ENCODE assay signal across 26 cellular contexts in the genomic region with DNA sequence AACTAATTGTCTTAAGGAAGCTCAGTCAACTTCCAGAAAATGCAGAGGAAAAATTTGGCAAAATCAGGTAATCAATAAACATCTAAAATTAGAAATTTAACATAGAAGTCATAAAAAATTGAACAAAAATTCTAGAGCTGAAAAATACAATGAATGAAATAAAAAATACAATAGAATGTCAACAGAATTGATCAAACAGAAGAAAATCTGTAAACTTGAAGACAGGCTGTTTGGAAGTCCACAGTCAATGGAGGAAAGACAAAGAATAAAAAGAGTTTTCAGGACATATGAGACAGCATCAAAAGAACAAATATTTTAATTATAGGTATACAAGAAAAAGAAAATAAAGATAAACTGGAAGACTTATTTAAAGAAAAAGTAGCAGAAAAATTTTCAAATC.
DNase-seq lines count a peak whose midpoint lies in the region; ATAC-seq, FAIRE-seq and TF ChIP-seq lines count a peak whose summit lies in the region.
"Had no signal": no experiment of that assay in that cellular context is flagged by ENCODE, and none has a peak within 500 bp of the region (broad histone marks: within the 10 kb centered on the region; RNA-seq: fewer than 3 reads in every experiment).

No MANE protein-coding gene starts in this region.

- ATAC-seq in HepG2 (no peak), right lobe of liver (no peak), K562 (no peak), omental fat pad (ENCODE audit: low FRiP score) (no peak)
- ATAC-seq: GM12878 had no signal

- TF ChIP-seq EP300 in HepG2 (IDR thresholded peaks at IDR 0.05; ENCODE audit: low read depth in 2 of 2, low read length in 2 of 2) (no peak), HepG2 (CRISPR knock-in tag; IDR thresholded peaks at IDR 0.05; ENCODE audit: borderline replicate concordance) (no peak), K562 (IDR thresholded peaks at IDR 0.05; ENCODE audit: low read length) (no peak)

- H3K27me3 ChIP-seq in HepG2 (ENCODE audit: control insufficient read depth in 1 of 2, insufficient read depth in 2 of 2, low read length in 2 of 2) (no peaks in the 10 kb centered on the region), right lobe of liver (no peaks in the 10 kb centered on the region), K562 (ENCODE audit: control insufficient read depth in 2 of 2, insufficient read depth in 2 of 2, low read length in 2 of 2) (no peaks in the 10 kb centered on the region)
- H3K27me3 ChIP-seq: BE2C, BLaER1 had no signal

- no peaks in the 10 kb centered on the region for H4K20me1 ChIP-seq in HepG2 (ENCODE audit: insufficient read depth, low read length)
- no peaks in the 10 kb centered on the region for H4K20me1 ChIP-seq in OCI-LY7 (ENCODE audit: insufficient read depth, low read length)
- H4K20me1 ChIP-seq in K562 (replicated peaks; ENCODE audit: control insufficient read depth, insufficient read depth, low read length) = no peaks in the 10 kb centered on the region
- H4K20me1 ChIP-seq: BLaER1 had no signal

- no peaks in the 10 kb centered on the region for H3K9me2 ChIP-seq in OCI-LY7 (ENCODE audit: insufficient read depth, low read length)

- H3K79me2 ChIP-seq in HepG2 (ENCODE audit: insufficient read depth, low read length) (no peaks in the 10 kb centered on the region), OCI-LY7 (ENCODE audit: insufficient read depth, low read depth, low read length) (no peaks in the 10 kb centered on the region), K562 (ENCODE audit: control insufficient read depth, insufficient read depth, low read length) (no peaks in the 10 kb centered on the region)

- H3K4me2 ChIP-seq in HepG2 (ENCODE audit: low read depth, low read length) = no peak overlapping the region
- no peak overlapping the region for H3K4me2 ChIP-seq in OCI-LY7 (ENCODE audit: low read length)
- no peak overlapping the region for H3K4me2 ChIP-seq in K562 (ENCODE audit: insufficient read depth, low read length)
- H3K4me2 ChIP-seq: BLaER1 had no signal

- no peak overlapping the region for H3K27ac ChIP-seq in HepG2 (ENCODE audit: extremely low read length, insufficient read depth, low read length)
- no peak overlapping the region for H3K27ac ChIP-seq in right lobe of liver
- no peak overlapping the region for H3K27ac ChIP-seq in OCI-LY7 (ENCODE audit: low read depth, low read length, poor library complexity, severe bottlenecking)
- no peak overlapping the region for H3K27ac ChIP-seq in K562 (ENCODE audit: extremely low read depth, low read depth, low read length)
- H3K27ac ChIP-seq: BLaER1 had no signal

- H3K36me3 ChIP-seq in HepG2 (replicated peaks in 1 of 2; ENCODE audit: control insufficient read depth in 1 of 2, insufficient read depth in 2 of 2, low read length in 2 of 2) (no peaks in the 10 kb centered on the region), right lobe of liver (no peaks in the 10 kb centered on the region), OCI-LY7 (ENCODE audit: insufficient read depth, low read length) (no peaks in the 10 kb centered on the region), K562 (ENCODE audit: control insufficient read depth, insufficient read depth, low read length) (no peaks in the 10 kb centered on the region)
- H3K36me3 ChIP-seq: BE2C, BLaER1 had no signal

- TF ChIP-seq POLR2A in HepG2 (IDR thresholded peaks at IDR 0.05; ENCODE audit: insufficient read depth in 1 of 2, low read depth in 2 of 2, low read length in 2 of 2) = no peak
- TF ChIP-seq POLR2A in right lobe of liver (IDR thresholded peaks at IDR 0.05) = no peak
- TF ChIP-seq POLR2A in K562 (conservative IDR thresholded peaks at IDR 0.05) = no peak
- no peak for TF ChIP-seq POLR2A in GM12892 (IDR thresholded peaks at IDR 0.05; ENCODE audit: low read depth, low read length)

- H3K4me1 ChIP-seq in HepG2 (ENCODE audit: insufficient read depth, low read length) (no peaks in the 10 kb centered on the region), right lobe of liver (no peaks in the 10 kb centered on the region), OCI-LY7 (ENCODE audit: insufficient read depth, low read length, poor library complexity, severe bottlenecking) (no peaks in the 10 kb centered on the region), K562 (replicated peaks in 1 of 2; ENCODE audit: control insufficient read depth in 2 of 2, insufficient read depth in 2 of 2, low read length in 2 of 2) (no peaks in the 10 kb centered on the region)
- H3K4me1 ChIP-seq: BE2C, BLaER1 had no signal

- CTCF ChIA-PET in HepG2 (lab: Yijun Ruan, JAX; ENCODE audit: low intra/inter-chr PET ratio, low total read pairs) = no interaction called here
- CTCF ChIA-PET in OCI-LY7 (lab: Charles Lee; ENCODE audit: unreplicated experiment) = no interaction called here
- CTCF ChIA-PET in K562 (lab: Yijun Ruan, JAX; ENCODE audit: low intra/inter-chr PET ratio) = no interaction called here

- in situ Hi-C loops in HepG2 (cut with HindIII; ENCODE audit: extremely low pct_ligation_motif_present, low pct_unique_long_range_greater_than_20kb) (no loop called here), K562 (cut with MboI) (no loop called here)

- intact Hi-C loops in HepG2 (cut with micrococcal nuclease; ENCODE audit: unreplicated experiment) (no loop called here), right lobe of liver (cut with DNase I) (no loop called here), OCI-LY7 (cut with micrococcal nuclease; ENCODE audit: unreplicated experiment) (no loop called here), K562 (cut with micrococcal nuclease) (no loop called here)

- TF ChIP-seq CTCF in HepG2 (CRISPR knock-in tag; IDR thresholded peaks at IDR 0.05) (no peak), right lobe of liver (IDR thresholded peaks at IDR 0.05) (no peak), OCI-LY7 (conservative IDR thresholded peaks at IDR 0.05; ENCODE audit: low read length) (no peak), K562 (IDR thresholded peaks at IDR 0.05 in 2 of 3, conservative IDR thresholded peaks at IDR 0.05 in 1 of 3; ENCODE audit: insufficient read depth in 2 of 3, low read depth in 1 of 3, low read length in 3 of 3) (no peak), fibroblast of the aortic adventitia (IDR thresholded peaks at IDR 0.05; ENCODE audit: insufficient read depth, low read length) (no peak), omental fat pad (IDR thresholded peaks at IDR 0.05) (no peak)

- peaks cover 71% of the 10 kb centered on the region for H3K9me3 ChIP-seq in HepG2 (ENCODE audit: low read length)
- H3K9me3 ChIP-seq in right lobe of liver = peaks cover 0 to 3% (median 0%) of the 10 kb centered on the region in 4 donors
- H3K9me3 ChIP-seq in OCI-LY7 (ENCODE audit: low read length) = peaks cover 10% of the 10 kb centered on the region; the same call in 1 of the 2 replicates
- no peaks in the 10 kb centered on the region; the same call in 1 of the 2 replicates for H3K9me3 ChIP-seq in K562 (replicated peaks; ENCODE audit: control insufficient read depth, insufficient read depth, low read depth, low read length)
- H3K9me3 ChIP-seq: BE2C had no signal

- no peak overlapping the region for H3K9ac ChIP-seq in HepG2 (ENCODE audit: insufficient read depth, low read depth, low read length)
- H3K9ac ChIP-seq in K562 (ENCODE audit: insufficient read depth in 1 of 2, low read depth in 2 of 2, low read length in 2 of 2) = no peak overlapping the region
- H3K9ac ChIP-seq: BLaER1 had no signal

- DNase-seq in HepG2 (ENCODE audit: low spot score) (no peak), right lobe of liver (no peak), OCI-LY7 (ENCODE audit: low spot score) (peak; percentile 1), K562 (ENCODE audit: extremely low read depth in 1 of 4, low spot score in 3 of 4) (no peak), fibroblast of the aortic adventitia (ENCODE audit: low read depth) (peak; percentile 0), GM12892 (ENCODE audit: insufficient read length) (no peak), omental fat pad (ENCODE audit: low spot score) (no peak), RKO (ENCODE audit: low spot score) (no peak)
- DNase-seq: 8988T; ACHN; BE2C; C1 segment of cervical spinal cord; CD4-positive, alpha-beta memory T cell; CD4-positive, CD25-positive, alpha-beta regulatory T cell; CD8-positive, alpha-beta memory T cell; COR-L47; DMS 273 treated with DMSO at 0.1 percent for 48 hours; DMS153; DMS79; DND-41; EL; GDM1 had no signal

- TF ChIP-seq RAD21 in HepG2 (CRISPR knock-in tag; IDR thresholded peaks at IDR 0.05) (no peak), K562 (CRISPR knock-in tag; conservative IDR thresholded peaks at IDR 0.05 in 1 of 2, IDR thresholded peaks at IDR 0.05 in 1 of 2) (no peak)

- no peaks in the 10 kb centered on the region for H3K9me1 ChIP-seq in K562 (ENCODE audit: control insufficient read depth, insufficient read depth, low read length)

- no peak overlapping the region for H2AFZ ChIP-seq in HepG2 (ENCODE audit: low read length)
- no peak overlapping the region for H2AFZ ChIP-seq in OCI-LY7 (ENCODE audit: low read length)
- H2AFZ ChIP-seq in K562 (ENCODE audit: low read depth, low read length) = no peak overlapping the region

- POLR2A ChIA-PET in HepG2 (lab: Yijun Ruan, JAX) (no interaction called here), OCI-LY7 (lab: Charles Lee) (no interaction called here), K562 (lab: Yijun Ruan, JAX) (no interaction called here)

- BruUV-seq in HepG2 (replicated peaks; lab: Mats Ljungman, UMichigan) (no TSS peak), OCI-LY7 (replicated peaks; lab: Mats Ljungman, UMichigan) (no TSS peak), K562 (replicated peaks; lab: Mats Ljungman, UMichigan) (no TSS peak)

- FAIRE-seq in HepG2 (lab: Jason Lieb, UNC) (no peak), K562 (lab: Jason Lieb, UNC) (no peak), GM12892 (lab: Jason Lieb, UNC) (no peak)
- FAIRE-seq: A204.1, GM12878, GM19239 had no signal

- no peak overlapping the region for H3K4me3 ChIP-seq in HepG2 (replicated peaks in 1 of 3; ENCODE audit: insufficient read depth in 1 of 3, low read depth in 2 of 3, low read length in 3 of 3)
- H3K4me3 ChIP-seq in right lobe of liver = no peak overlapping the region
- no peak overlapping the region for H3K4me3 ChIP-seq in OCI-LY7 (ENCODE audit: low read depth, low read length, poor library complexity, severe bottlenecking)
- H3K4me3 ChIP-seq in K562 = no peak overlapping the region
- H3K4me3 ChIP-seq in fibroblast of the aortic adventitia (ENCODE audit: low read depth, low read length) = no peak overlapping the region
- H3K4me3 ChIP-seq: BLaER1, GM12878 had no signal

TF ChIP-seq in HepG2, 621 proteins besides CTCF, POLR2A, EP300 and RAD21:
- TF ChIP-seq KDM2A (CRISPR knock-in tag; IDR thresholded peaks at IDR 0.05; ENCODE audit: borderline replicate concordance, low read depth) = no peak
- TF ChIP-seq ZNF160 (CRISPR knock-in tag; IDR thresholded peaks at IDR 0.05) = peak; percentile 94; the same call in 1 of the 2 replicates
TF ChIP-seq in HepG2: peak in this region for 1.

TF ChIP-seq in K562, 482 proteins besides CTCF, POLR2A, EP300 and RAD21:
- peak; percentile 21; the same call in 1 of the 2 replicates for TF ChIP-seq ZNF583 (CRISPR knock-in tag; IDR thresholded peaks at IDR 0.05)
- 0 out of 2 replicates have a peak, but pooled peaks have one; percentile 23 for TF ChIP-seq TRIM28 (IDR thresholded peaks at IDR 0.05)
- no peak for TF ChIP-seq PRPF4 (IDR thresholded peaks at IDR 0.05; ENCODE audit: insufficient read depth, low read depth, low read length, poor library complexity, severe bottlenecking)

Comparison
In these comparisons a context has a peak if more than half of its experiments do, and no peak if none do; other contexts are left out.
1. DNase-seq: peak in OCI-LY7 (single experiment) and fibroblast of the aortic adventitia (single experiment); none in HepG2 (single experiment), right lobe of liver (0 of 3), K562 (0 of 4), GM12892 (single experiment), omental fat pad (single experiment) and RKO (single experiment).